Comparison of ENCODE assay signal across 8 cellular contexts in genomic region chr11:14422052-14422813, GRCh38.
DNase-seq lines count a peak whose midpoint lies in the region; ATAC-seq and TF ChIP-seq lines count a peak whose summit lies in the region.

No MANE protein-coding gene starts in this region.

- TF ChIP-seq CTCF in psoas muscle (IDR thresholded peaks at IDR 0.05), result no peak

- peaks cover 30% of the 10 kb centered on the region for H3K4me1 ChIP-seq in psoas muscle

- intact Hi-C loops in left cardiac atrium (cut with DNase I) (no loop called here), psoas muscle (cut with DNase I) (loop anchor here (2.0 to 5.0 kb wide), 2 partner anchors 40 to 45 kb away; no protein-coding TSS in a partner anchor)

- H3K9me3 ChIP-seq in psoas muscle, result no peaks in the 10 kb centered on the region

- peak overlapping the region; percentile 65 for H3K27ac ChIP-seq in psoas muscle

- no peaks in the 10 kb centered on the region for H3K36me3 ChIP-seq in psoas muscle (ENCODE audit: insufficient read depth in 1 of 2, low read depth in 1 of 2)

- H3K27me3 ChIP-seq in psoas muscle (ENCODE audit: insufficient read depth in 3 of 3, low read length in 2 of 3), result no peaks in the 10 kb centered on the region

- peak; percentile 98 to 99 for ATAC-seq in left cardiac atrium
- peak; percentile 98 to 100 (median 99) for ATAC-seq in psoas muscle
- no peak for ATAC-seq in HG02763 (IDR thresholded peaks at IDR 0.05; ENCODE audit: unreplicated experiment)

- WGBS in psoas muscle, 3 donors, result 12 to 17% (median 14%) methylated on average over 15 of the region's 15 CpGs

- DNase-seq in C1 segment of cervical spinal cord (lab: John Stamatoyannopoulos, UW) (peak in 11 of 14 donors; percentile 3 to 92 (median 20)), NCI-H1092 treated with DMSO at 0.1 percent for 48 hours (lab: John Stamatoyannopoulos, UW) (peak; percentile 69), amniotic stem cell (lab: John Stamatoyannopoulos, UW) (peak; percentile 98), left cardiac atrium (peak; percentile 91), psoas muscle (peak; percentile 92 to 96), DMS114 treated with DMSO at 0.1 percent for 48 hours (lab: John Stamatoyannopoulos, UW; ENCODE audit: unreplicated experiment) (no peak)
- DNase-seq in activated CD4-positive, alpha-beta T cell treated with anti-CD3 and anti-CD28 coated beads, Interleukin-2, amount 50 U/mL, for 4 hours, result no peak

- peak overlapping the region; percentile 15 for H3K4me3 ChIP-seq in psoas muscle

Comparison
In these comparisons a context has a peak if more than half of its experiments do, and no peak if none do; other contexts are left out.
1. DNase-seq: peak in C1 segment of cervical spinal cord (11 of 14), NCI-H1092 treated with DMSO at 0.1 percent for 48 hours (single experiment), amniotic stem cell (single experiment), left cardiac atrium (single experiment) and psoas muscle (2 of 2); none in DMS114 treated with DMSO at 0.1 percent for 48 hours (single experiment) and activated CD4-positive, alpha-beta T cell treated with anti-CD3 and anti-CD28 coated beads, Interleukin-2, amount 50 U/mL, for 4 hours (0 of 2).
2. intact Hi-C loops: an anchor here in psoas muscle (2.0 to 5.0 kb wide); none called in left cardiac atrium.